Comparison of ENCODE assay signal across 8 cellular contexts in the genomic region with DNA sequence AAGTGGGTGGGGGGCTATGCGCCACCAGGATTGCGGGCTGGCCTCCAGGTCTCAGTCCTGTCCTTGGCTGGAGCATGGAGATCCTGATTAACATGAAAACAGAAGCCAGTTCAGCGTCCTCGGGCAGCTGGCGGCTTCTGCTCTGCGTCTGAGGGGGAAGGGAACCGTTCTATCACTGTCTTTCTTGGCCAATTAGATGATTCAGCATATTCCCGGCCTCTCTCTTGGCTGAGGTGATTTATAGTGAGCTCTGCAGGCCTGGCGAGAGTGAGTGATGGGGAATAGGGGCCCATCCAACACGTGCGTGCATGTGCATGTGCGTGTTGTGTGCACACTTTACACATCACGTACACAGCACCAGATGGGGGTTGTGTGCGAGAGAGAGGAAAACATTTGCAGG.
DNase-seq lines count a peak whose midpoint lies in the region; ATAC-seq, FAIRE-seq and TF ChIP-seq lines count a peak whose summit lies in the region.

No MANE protein-coding gene starts in this region.

- no peaks in the 10 kb centered on the region for H4K20me1 ChIP-seq in K562 (replicated peaks; ENCODE audit: control insufficient read depth, insufficient read depth, low read length)

- H2AFZ ChIP-seq in K562 (ENCODE audit: low read depth, low read length) = peak overlapping the region; percentile 87

- H3K36me3 ChIP-seq in K562 (ENCODE audit: control insufficient read depth, insufficient read depth, low read length) = no peaks in the 10 kb centered on the region

- CTCF ChIA-PET in K562 (lab: Yijun Ruan, JAX; ENCODE audit: low intra/inter-chr PET ratio) = no interaction called here

- WGBS in K562 (ENCODE audit: insufficient coverage, low coverage, missing lambda C conversion rate) = 2% methylated on average over 11 of the region's 14 CpGs

- ATAC-seq in Right ventricle myocardium inferior = peak; percentile 75
- ATAC-seq in K562 = peak; percentile 99

- H3K9me1 ChIP-seq in K562 (ENCODE audit: control insufficient read depth, insufficient read depth, low read length) = peaks cover 3% of the 10 kb centered on the region

- BruUV-seq in K562 (replicated peaks; lab: Mats Ljungman, UMichigan) = no TSS peak

- in situ Hi-C loops in K562 (cut with MboI) = no loop called here

- no peak for TF ChIP-seq CTCF in K562 (IDR thresholded peaks at IDR 0.05 in 2 of 3, conservative IDR thresholded peaks at IDR 0.05 in 1 of 3; ENCODE audit: insufficient read depth in 2 of 3, low read depth in 1 of 3, low read length in 3 of 3)

- no peaks in the 10 kb centered on the region for H3K79me2 ChIP-seq in K562 (ENCODE audit: control insufficient read depth, insufficient read depth, low read length)

- H3K9me3 ChIP-seq in K562 (replicated peaks; ENCODE audit: control insufficient read depth, insufficient read depth, low read depth, low read length) = no peaks in the 10 kb centered on the region

- TF ChIP-seq POLR2A in K562 (conservative IDR thresholded peaks at IDR 0.05) = no peak

- H3K4me1 ChIP-seq in K562 (replicated peaks in 1 of 2; ENCODE audit: control insufficient read depth in 2 of 2, insufficient read depth in 2 of 2, low read length in 2 of 2) = peaks cover 13 to 14% of the 10 kb centered on the region in 2 experiments; a peak in 3 of 5 replicates

- peak overlapping the region; percentile 13; the same call in 1 of the 2 replicates for H3K4me3 ChIP-seq in K562

- intact Hi-C loops in Right ventricle myocardium inferior (cut with DNase I) (no loop called here), cardiac septum (cut with DNase I) (no loop called here), K562 (cut with micrococcal nuclease) (no loop called here)

- POLR2A ChIA-PET in K562 (lab: Yijun Ruan, JAX) = interaction anchor here (0.7 to 1.0 kb wide), 3 partner anchors 12 to 581 kb away, joined by 3 to 4 read pairs (median 3); no protein-coding TSS in a partner anchor

- H3K9ac ChIP-seq in K562 (ENCODE audit: insufficient read depth in 1 of 2, low read depth in 2 of 2, low read length in 2 of 2) = peak overlapping the region; percentile 62 to 70; a peak in 2 of 4 replicates

- H3K27ac ChIP-seq in K562 (ENCODE audit: extremely low read depth, low read depth, low read length) = peak overlapping the region; percentile 72; the same call in 2 of the 3 replicates

- peak; percentile 46; the same call in 1 of the 2 replicates for TF ChIP-seq EP300 in K562 (IDR thresholded peaks at IDR 0.05; ENCODE audit: low read length)

- no peak for TF ChIP-seq RAD21 in K562 (CRISPR knock-in tag; conservative IDR thresholded peaks at IDR 0.05 in 1 of 2, IDR thresholded peaks at IDR 0.05 in 1 of 2)

- peak overlapping the region; percentile 74 for H3K4me2 ChIP-seq in K562 (ENCODE audit: insufficient read depth, low read length)

- FAIRE-seq in K562 (lab: Jason Lieb, UNC) (peak; percentile 82), urothelium cell line (lab: Jason Lieb, UNC) (no peak)

- DNase-seq in Right ventricle myocardium inferior (ENCODE audit: missing footprints) (no peak), cardiac septum (ENCODE audit: low spot score) (no peak), K562 (ENCODE audit: extremely low read depth in 1 of 4, low spot score in 3 of 4) (peak; percentile 62 to 79 (median 72)), left kidney (ENCODE audit: low read depth, low spot score) (peak; percentile 81), urothelium cell line (ENCODE audit: low spot score) (peak; percentile 9), NCI-H2029 treated with DMSO at 0.1 percent for 48 hours (lab: John Stamatoyannopoulos, UW) (no peak), mesenteric fat pad (ENCODE audit: low spot score) (no peak), SW 1271 (lab: John Stamatoyannopoulos, UW) (no peak)

- H3K27me3 ChIP-seq in K562 (ENCODE audit: control insufficient read depth in 2 of 2, insufficient read depth in 2 of 2, low read length in 2 of 2) = no peaks in the 10 kb centered on the region

TF ChIP-seq in K562, 482 proteins besides CTCF, POLR2A, EP300 and RAD21 (continues in another document):
- TF ChIP-seq NFE2 (IDR thresholded peaks at IDR 0.05; ENCODE audit: low read depth) (peak; percentile 98), PHTF2 (CRISPR knock-in tag; IDR thresholded peaks at IDR 0.05) (no peak), ATF7 (IDR thresholded peaks at IDR 0.05) (peak; percentile 30; the same call in 1 of the 2 replicates), NFE2L1 (tag; IDR thresholded peaks at IDR 0.05; ENCODE audit: borderline replicate concordance, low read depth) (peak; percentile 71), RBFOX2 (IDR thresholded peaks at IDR 0.05; ENCODE audit: low read depth, low read length) (peak; percentile 23; the same call in 1 of the 2 replicates), MYNN (IDR thresholded peaks at IDR 0.05) (no peak), MYNN (CRISPR knock-in tag; IDR thresholded peaks at IDR 0.05) (no peak), SOX6 (IDR thresholded peaks at IDR 0.05) (peak; percentile 55), ZNF224 (CRISPR knock-in tag; IDR thresholded peaks at IDR 0.05) (no peak)
- TF ChIP-seq, protein P1, sequence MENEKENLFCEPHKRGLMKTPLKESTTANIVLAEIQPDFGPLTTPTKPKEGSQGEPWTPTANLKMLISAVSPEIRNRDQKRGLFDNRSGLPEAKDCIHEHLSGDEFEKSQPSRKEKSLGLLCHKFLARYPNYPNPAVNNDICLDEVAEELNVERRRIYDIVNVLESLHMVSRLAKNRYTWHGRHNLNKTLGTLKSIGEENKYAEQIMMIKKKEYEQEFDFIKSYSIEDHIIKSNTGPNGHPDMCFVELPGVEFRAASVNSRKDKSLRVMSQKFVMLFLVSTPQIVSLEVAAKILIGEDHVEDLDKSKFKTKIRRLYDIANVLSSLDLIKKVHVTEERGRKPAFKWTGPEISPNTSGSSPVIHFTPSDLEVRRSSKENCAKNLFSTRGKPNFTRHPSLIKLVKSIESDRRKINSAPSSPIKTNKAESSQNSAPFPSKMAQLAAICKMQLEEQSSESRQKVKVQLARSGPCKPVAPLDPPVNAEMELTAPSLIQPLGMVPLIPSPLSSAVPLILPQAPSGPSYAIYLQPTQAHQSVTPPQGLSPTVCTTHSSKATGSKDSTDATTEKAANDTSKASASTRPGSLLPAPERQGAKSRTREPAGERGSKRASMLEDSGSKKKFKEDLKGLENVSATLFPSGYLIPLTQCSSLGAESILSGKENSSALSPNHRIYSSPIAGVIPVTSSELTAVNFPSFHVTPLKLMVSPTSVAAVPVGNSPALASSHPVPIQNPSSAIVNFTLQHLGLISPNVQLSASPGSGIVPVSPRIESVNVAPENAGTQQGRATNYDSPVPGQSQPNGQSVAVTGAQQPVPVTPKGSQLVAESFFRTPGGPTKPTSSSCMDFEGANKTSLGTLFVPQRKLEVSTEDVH (IDR thresholded peaks at IDR 0.05; ENCODE audit: low read depth, partially characterized antibody) = no peak
- TF ChIP-seq, protein P2, sequence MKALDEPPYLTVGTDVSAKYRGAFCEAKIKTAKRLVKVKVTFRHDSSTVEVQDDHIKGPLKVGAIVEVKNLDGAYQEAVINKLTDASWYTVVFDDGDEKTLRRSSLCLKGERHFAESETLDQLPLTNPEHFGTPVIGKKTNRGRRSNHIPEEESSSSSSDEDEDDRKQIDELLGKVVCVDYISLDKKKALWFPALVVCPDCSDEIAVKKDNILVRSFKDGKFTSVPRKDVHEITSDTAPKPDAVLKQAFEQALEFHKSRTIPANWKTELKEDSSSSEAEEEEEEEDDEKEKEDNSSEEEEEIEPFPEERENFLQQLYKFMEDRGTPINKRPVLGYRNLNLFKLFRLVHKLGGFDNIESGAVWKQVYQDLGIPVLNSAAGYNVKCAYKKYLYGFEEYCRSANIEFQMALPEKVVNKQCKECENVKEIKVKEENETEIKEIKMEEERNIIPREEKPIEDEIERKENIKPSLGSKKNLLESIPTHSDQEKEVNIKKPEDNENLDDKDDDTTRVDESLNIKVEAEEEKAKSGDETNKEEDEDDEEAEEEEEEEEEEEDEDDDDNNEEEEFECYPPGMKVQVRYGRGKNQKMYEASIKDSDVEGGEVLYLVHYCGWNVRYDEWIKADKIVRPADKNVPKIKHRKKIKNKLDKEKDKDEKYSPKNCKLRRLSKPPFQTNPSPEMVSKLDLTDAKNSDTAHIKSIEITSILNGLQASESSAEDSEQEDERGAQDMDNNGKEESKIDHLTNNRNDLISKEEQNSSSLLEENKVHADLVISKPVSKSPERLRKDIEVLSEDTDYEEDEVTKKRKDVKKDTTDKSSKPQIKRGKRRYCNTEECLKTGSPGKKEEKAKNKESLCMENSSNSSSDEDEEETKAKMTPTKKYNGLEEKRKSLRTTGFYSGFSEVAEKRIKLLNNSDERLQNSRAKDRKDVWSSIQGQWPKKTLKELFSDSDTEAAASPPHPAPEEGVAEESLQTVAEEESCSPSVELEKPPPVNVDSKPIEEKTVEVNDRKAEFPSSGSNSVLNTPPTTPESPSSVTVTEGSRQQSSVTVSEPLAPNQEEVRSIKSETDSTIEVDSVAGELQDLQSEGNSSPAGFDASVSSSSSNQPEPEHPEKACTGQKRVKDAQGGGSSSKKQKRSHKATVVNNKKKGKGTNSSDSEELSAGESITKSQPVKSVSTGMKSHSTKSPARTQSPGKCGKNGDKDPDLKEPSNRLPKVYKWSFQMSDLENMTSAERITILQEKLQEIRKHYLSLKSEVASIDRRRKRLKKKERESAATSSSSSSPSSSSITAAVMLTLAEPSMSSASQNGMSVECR (CRISPR knock-in tag; IDR thresholded peaks at IDR 0.05) = no peak
- TF ChIP-seq, protein P3, sequence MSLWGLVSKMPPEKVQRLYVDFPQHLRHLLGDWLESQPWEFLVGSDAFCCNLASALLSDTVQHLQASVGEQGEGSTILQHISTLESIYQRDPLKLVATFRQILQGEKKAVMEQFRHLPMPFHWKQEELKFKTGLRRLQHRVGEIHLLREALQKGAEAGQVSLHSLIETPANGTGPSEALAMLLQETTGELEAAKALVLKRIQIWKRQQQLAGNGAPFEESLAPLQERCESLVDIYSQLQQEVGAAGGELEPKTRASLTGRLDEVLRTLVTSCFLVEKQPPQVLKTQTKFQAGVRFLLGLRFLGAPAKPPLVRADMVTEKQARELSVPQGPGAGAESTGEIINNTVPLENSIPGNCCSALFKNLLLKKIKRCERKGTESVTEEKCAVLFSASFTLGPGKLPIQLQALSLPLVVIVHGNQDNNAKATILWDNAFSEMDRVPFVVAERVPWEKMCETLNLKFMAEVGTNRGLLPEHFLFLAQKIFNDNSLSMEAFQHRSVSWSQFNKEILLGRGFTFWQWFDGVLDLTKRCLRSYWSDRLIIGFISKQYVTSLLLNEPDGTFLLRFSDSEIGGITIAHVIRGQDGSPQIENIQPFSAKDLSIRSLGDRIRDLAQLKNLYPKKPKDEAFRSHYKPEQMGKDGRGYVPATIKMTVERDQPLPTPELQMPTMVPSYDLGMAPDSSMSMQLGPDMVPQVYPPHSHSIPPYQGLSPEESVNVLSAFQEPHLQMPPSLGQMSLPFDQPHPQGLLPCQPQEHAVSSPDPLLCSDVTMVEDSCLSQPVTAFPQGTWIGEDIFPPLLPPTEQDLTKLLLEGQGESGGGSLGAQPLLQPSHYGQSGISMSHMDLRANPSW (CRISPR knock-in tag; IDR thresholded peaks at IDR 0.05) = no peak

Comparison
In these comparisons a context has a peak if more than half of its experiments do, and no peak if none do; other contexts are left out.
1. DNase-seq: peak in K562 (4 of 4), left kidney (single experiment) and urothelium cell line (single experiment); none in Right ventricle myocardium inferior (single experiment), cardiac septum (single experiment), NCI-H2029 treated with DMSO at 0.1 percent for 48 hours (single experiment), mesenteric fat pad (single experiment) and SW 1271 (0 of 2).